In the genomic region with DNA sequence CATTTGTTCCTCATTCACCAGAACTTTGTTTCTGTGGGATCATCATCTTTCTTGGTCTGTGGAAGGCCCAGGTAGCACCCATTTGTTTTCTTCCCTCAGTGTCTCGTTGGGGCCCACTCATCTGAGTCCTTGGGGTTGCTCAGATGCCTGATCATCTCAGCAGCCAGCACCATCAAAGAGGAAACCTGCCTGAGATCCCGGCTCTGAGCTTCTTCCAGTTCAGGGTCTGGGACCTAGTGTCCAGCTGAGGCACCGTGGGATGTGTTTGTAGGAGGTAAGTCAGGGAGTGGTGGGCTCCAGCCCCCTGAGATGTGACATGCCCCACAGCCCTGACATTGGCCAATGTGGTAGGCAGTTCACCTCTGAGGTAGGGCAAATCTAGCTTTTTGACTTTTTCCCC, we compare ENCODE assay signal across 10 cellular contexts. TPM values are rescaled to one million over a fixed set of nuclear protein-coding genes. Genes with fewer than 3 reads are reported as not detected.
DNase-seq lines count a peak whose midpoint lies in the region; ATAC-seq and TF ChIP-seq lines count a peak whose summit lies in the region.
"Had no signal": no experiment of that assay in that cellular context is flagged by ENCODE, and none has a peak within 500 bp of the region (broad histone marks: within the 10 kb centered on the region; RNA-seq: fewer than 3 reads in every experiment).

No MANE protein-coding gene starts in this region.

- H3K4me3 ChIP-seq in DOHH2 (ENCODE audit: low read length) (peak overlapping the region; percentile 63), PC-9 (no peak overlapping the region), colonic mucosa (no peak overlapping the region), SK-N-SH (ENCODE audit: low read depth in 2 of 2, low read length in 1 of 2) (no peak overlapping the region)
- H3K4me3 ChIP-seq: body of pancreas, right atrium auricular region had no signal

- intact Hi-C loops in PC-9 (cut with micrococcal nuclease; ENCODE audit: unreplicated experiment) = loop anchor here (5.0 kb wide), 1 partner anchor 339 kb away; no protein-coding TSS in a partner anchor
- intact Hi-C loops in colonic mucosa (cut with DNase I) = loop anchor here (5.0 to 10.0 kb wide), 3 partner anchors 39 to 394 kb away; no protein-coding TSS in a partner anchor

- POLR2A ChIA-PET in PC-9 (lab: Charles Lee; ENCODE audit: unreplicated experiment) = interaction anchor here (0.6 kb wide), 1 partner anchor 913 kb away, joined by 25 read pairs; no protein-coding TSS in a partner anchor
- POLR2A ChIA-PET in SK-N-SH (lab: Yijun Ruan, JAX) = no interaction called here

- no peak for TF ChIP-seq CTCF in DOHH2 (IDR thresholded peaks at IDR 0.05; ENCODE audit: low read depth, low read length, poor library complexity, severe bottlenecking)
- TF ChIP-seq CTCF in PC-9 (conservative IDR thresholded peaks at IDR 0.05) = no peak
- TF ChIP-seq CTCF in colonic mucosa (IDR thresholded peaks at IDR 0.05) = no peak
- no peak for TF ChIP-seq CTCF in SK-N-SH (IDR thresholded peaks at IDR 0.05)

- no peaks in the 10 kb centered on the region for H3K9me3 ChIP-seq in DOHH2 (ENCODE audit: control insufficient read depth, insufficient read depth, low read length)
- peaks cover 3% of the 10 kb centered on the region; the same call in 1 of the 2 replicates for H3K9me3 ChIP-seq in PC-9 (ENCODE audit: insufficient read depth, low read depth)
- H3K9me3 ChIP-seq in colonic mucosa = no peaks in the 10 kb centered on the region
- no peaks in the 10 kb centered on the region for H3K9me3 ChIP-seq in SK-N-SH
- H3K9me3 ChIP-seq: body of pancreas, right atrium auricular region had no signal

- H3F3A ChIP-seq in DOHH2 (ENCODE audit: control insufficient read depth, insufficient read depth) = peaks cover 55% of the 10 kb centered on the region
- H3F3A ChIP-seq in PC-9 (ENCODE audit: insufficient read depth, low read depth) = peaks cover 19% of the 10 kb centered on the region
- no peaks in the 10 kb centered on the region for H3F3A ChIP-seq in SK-N-SH (replicated peaks; ENCODE audit: insufficient read depth)

- WGBS in SK-N-SH (ENCODE audit: low lambda C conversion rate) = 56% methylated on average over 1 of the region's 3 CpGs

- H3K27me3 ChIP-seq in DOHH2 (ENCODE audit: control insufficient read depth, low read length) = no peaks in the 10 kb centered on the region
- no peaks in the 10 kb centered on the region for H3K27me3 ChIP-seq in PC-9 (ENCODE audit: insufficient read depth, low read depth)
- H3K27me3 ChIP-seq in colonic mucosa = no peaks in the 10 kb centered on the region
- no peaks in the 10 kb centered on the region for H3K27me3 ChIP-seq in SK-N-SH (ENCODE audit: insufficient read depth)
- H3K27me3 ChIP-seq: body of pancreas, right atrium auricular region had no signal

- CTCF ChIA-PET in PC-9 (lab: Charles Lee) (no interaction called here), SK-N-SH (lab: Yijun Ruan, JAX) (interaction anchor here (0.8 to 12.2 kb wide), 6 partner anchors 8 to 900 kb away, joined by 3 to 201 read pairs (median 4); no protein-coding TSS in a partner anchor)

- H3K4me1 ChIP-seq in DOHH2 (ENCODE audit: control insufficient read depth, low read length) (peaks cover 85% of the 10 kb centered on the region), PC-9 (replicated peaks; ENCODE audit: insufficient read depth) (peaks cover 44% of the 10 kb centered on the region), colonic mucosa (peaks cover 8% of the 10 kb centered on the region), SK-N-SH (ENCODE audit: control insufficient read depth in 1 of 2, insufficient read depth in 2 of 2, low read depth in 1 of 2, low read length in 1 of 2) (peaks cover 0 to 20% of the 10 kb centered on the region in 2 experiments; a peak in 2 of 4 replicates)

- no TSS peak for BruUV-seq in PC-9 (replicated peaks; lab: Mats Ljungman, UMichigan)

- H3K36me3 ChIP-seq in DOHH2 (ENCODE audit: control insufficient read depth, low read length) (no peaks in the 10 kb centered on the region), PC-9 (ENCODE audit: low read depth) (no peaks in the 10 kb centered on the region), colonic mucosa (no peaks in the 10 kb centered on the region), SK-N-SH (replicated peaks in 1 of 2; ENCODE audit: control insufficient read depth in 1 of 2, insufficient read depth in 2 of 2, low read length in 1 of 2) (no peaks in the 10 kb centered on the region)
- H3K36me3 ChIP-seq: right atrium auricular region had no signal

- H3K27ac ChIP-seq in DOHH2 (ENCODE audit: low read depth, low read length) (peak overlapping the region; percentile 98), PC-9 (peak overlapping the region; percentile 84), colonic mucosa (peak overlapping the region; percentile 60), SK-N-SH (ENCODE audit: low read depth in 2 of 2, low read length in 1 of 2) (no peak overlapping the region)
- H3K27ac ChIP-seq: right atrium auricular region had no signal

- TF ChIP-seq RAD21 in SK-N-SH (IDR thresholded peaks at IDR 0.05; ENCODE audit: low read length) = no peak

- TF ChIP-seq EP300 in SK-N-SH (IDR thresholded peaks at IDR 0.05; ENCODE audit: borderline replicate concordance in 1 of 2, low read depth in 1 of 2, low read length in 1 of 2) = no peak

- no peak for DNase-seq in PC-9
- DNase-seq in colonic mucosa = no peak
- DNase-seq in stimulated activated CD8-positive, alpha-beta memory T cell treated with anti-CD3 and anti-CD28 coated beads, Interleukin-4, amount 100 ng/mL, for 48 hours = peak; percentile 45
- DNase-seq in hypothalamus (lab: John Stamatoyannopoulos, UW) = no peak
- DNase-seq in SK-N-SH = no peak
- DNase-seq: activated CD4-positive, alpha-beta T cell treated with anti-CD3 and anti-CD28 coated beads for 4 hours; body of pancreas had no signal

- H3K79me2 ChIP-seq in DOHH2 (ENCODE audit: control insufficient read depth, low read length) (peaks cover 3% of the 10 kb centered on the region), PC-9 (ENCODE audit: low read depth) (no peaks in the 10 kb centered on the region), SK-N-SH (ENCODE audit: insufficient read depth) (no peaks in the 10 kb centered on the region)

- H3K9me2 ChIP-seq in DOHH2 (replicated peaks; ENCODE audit: control insufficient read depth, low read length) (no peaks in the 10 kb centered on the region), PC-9 (ENCODE audit: insufficient read depth) (no peaks in the 10 kb centered on the region), SK-N-SH (no peaks in the 10 kb centered on the region)

- no peak overlapping the region for H3K9ac ChIP-seq in colonic mucosa (ENCODE audit: low read depth in 2 of 2, low read length in 2 of 2)
- no peak overlapping the region for H3K9ac ChIP-seq in SK-N-SH

- H4K20me1 ChIP-seq in DOHH2 (ENCODE audit: control insufficient read depth, insufficient read depth, low read depth, low read length) = no peaks in the 10 kb centered on the region
- H4K20me1 ChIP-seq in PC-9 (ENCODE audit: insufficient read depth) = no peaks in the 10 kb centered on the region
- H4K20me1 ChIP-seq in SK-N-SH (ENCODE audit: insufficient read depth) = no peaks in the 10 kb centered on the region

- ATAC-seq in GM21717 (IDR thresholded peaks at IDR 0.05; ENCODE audit: unreplicated experiment) = no peak
- ATAC-seq: body of pancreas had no signal

- H3K4me2 ChIP-seq in DOHH2 (ENCODE audit: low read length) (peak overlapping the region; percentile 80), PC-9 (peak overlapping the region; percentile 62), SK-N-SH (no peak overlapping the region)

- H2AFZ ChIP-seq in PC-9 = peak overlapping the region; percentile 31; the same call in 1 of the 2 replicates
- no peak overlapping the region for H2AFZ ChIP-seq in SK-N-SH (ENCODE audit: low read depth)

TF ChIP-seq in SK-N-SH, 30 proteins besides CTCF, POLR2A, EP300 and RAD21 (continues in another document):
- TF ChIP-seq POLR2AphosphoS5 (IDR thresholded peaks at IDR 0.05; ENCODE audit: low read depth, low read length) (no peak), RCOR1 (IDR thresholded peaks at IDR 0.05; ENCODE audit: low read length) (no peak), SMC3 (IDR thresholded peaks at IDR 0.05; ENCODE audit: low read depth, low read length) (no peak), GATA2 (CRISPR knock-in tag; IDR thresholded peaks at IDR 0.05) (no peak), ELF1 (IDR thresholded peaks at IDR 0.05) (no peak), TAF1 (IDR thresholded peaks at IDR 0.05; ENCODE audit: borderline replicate concordance, low read depth, low read length) (no peak)
- TF ChIP-seq, protein P1, sequence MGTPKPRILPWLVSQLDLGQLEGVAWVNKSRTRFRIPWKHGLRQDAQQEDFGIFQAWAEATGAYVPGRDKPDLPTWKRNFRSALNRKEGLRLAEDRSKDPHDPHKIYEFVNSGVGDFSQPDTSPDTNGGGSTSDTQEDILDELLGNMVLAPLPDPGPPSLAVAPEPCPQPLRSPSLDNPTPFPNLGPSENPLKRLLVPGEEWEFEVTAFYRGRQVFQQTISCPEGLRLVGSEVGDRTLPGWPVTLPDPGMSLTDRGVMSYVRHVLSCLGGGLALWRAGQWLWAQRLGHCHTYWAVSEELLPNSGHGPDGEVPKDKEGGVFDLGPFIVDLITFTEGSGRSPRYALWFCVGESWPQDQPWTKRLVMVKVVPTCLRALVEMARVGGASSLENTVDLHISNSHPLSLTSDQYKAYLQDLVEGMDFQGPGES (IDR thresholded peaks at IDR 0.05; ENCODE audit: low read depth, low read length) = no peak

RNA-seq across cellular contexts. Expression of a gene that starts 9.4 kb away (rescaled TPM):
- total RNA-seq in PC-9 (2021) = not detected in 2 replicates
- total RNA-seq in colonic mucosa = 1 to 10 TPM in 1 of 2 donors, under 1 TPM in 1; 0.30 to 1.4 TPM
- 0.02 TPM in 2 replicates for polyA plus RNA-seq in SK-N-SH (2012; rRNA removed)
- polyA plus RNA-seq in SK-N-SH (2012; cell fraction: cytosol; rRNA removed) = 0.01 and 0.03 TPM in 2 replicates
- polyA plus RNA-seq in SK-N-SH (2012; cell fraction: nucleus; rRNA removed) = 0.01 TPM in 2 replicates

Comparison
In these comparisons a context has a peak if more than half of its experiments do, and no peak if none do; other contexts are left out.
1. H3K27ac ChIP-seq: peak in DOHH2 (single experiment), PC-9 (single experiment) and colonic mucosa (single experiment); none in SK-N-SH (0 of 2).